In the genomic region with DNA sequence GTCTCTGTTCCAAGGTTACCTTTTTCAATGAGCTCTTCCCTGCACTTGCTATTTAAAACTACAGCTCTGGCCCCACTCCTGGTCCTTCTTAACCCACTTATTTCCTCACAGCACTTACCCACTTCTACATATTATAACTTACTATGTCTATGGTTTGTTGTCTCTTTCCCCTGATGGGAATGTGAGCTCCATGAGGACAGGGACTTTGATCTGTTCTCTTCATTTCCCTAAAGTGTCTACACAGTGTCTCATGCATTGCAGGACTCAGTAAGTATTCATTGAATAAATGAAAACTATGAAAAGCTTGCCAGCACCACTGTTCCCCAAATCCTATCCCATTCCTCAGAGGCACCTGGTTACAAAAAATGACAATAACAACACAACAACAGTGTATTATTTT, we compare ENCODE assay signal across 22 cellular contexts. TPM values are rescaled to one million over a fixed set of nuclear protein-coding genes. Genes with fewer than 3 reads are reported as not detected.
DNase-seq lines count a peak whose midpoint lies in the region; ATAC-seq and TF ChIP-seq lines count a peak whose summit lies in the region.
"Had no signal": no experiment of that assay in that cellular context is flagged by ENCODE, and none has a peak within 500 bp of the region (broad histone marks: within the 10 kb centered on the region; RNA-seq: fewer than 3 reads in every experiment).

No MANE protein-coding gene starts in this region.

- no peaks in the 10 kb centered on the region for H3K9me3 ChIP-seq in Karpas-422 (ENCODE audit: low read length)
- H3K9me3 ChIP-seq: SJSA1 had no signal

- no peaks in the 10 kb centered on the region for H3K27me3 Mint-ChIP-seq in activated naive CD8-positive, alpha-beta T cell
- no peaks in the 10 kb centered on the region for H3K27me3 Mint-ChIP-seq in activated naive CD8-positive, alpha-beta T cell treated with anti-CD3 and anti-CD28 coated beads for 36 hours
- no peaks in the 10 kb centered on the region for H3K27me3 Mint-ChIP-seq in activated T-helper 17 cell treated with anti-CD3 and anti-CD28 coated beads, Interleukin-2, amount 50 U/mL, for 72 hours
- H3K27me3 Mint-ChIP-seq in nephron progenitor cell (ENCODE audit: low read depth, poor library complexity): no peaks in the 10 kb centered on the region
- H3K27me3 Mint-ChIP-seq: CD4-positive, alpha-beta T cell had no signal

- H3K4me1 ChIP-seq in Karpas-422 (ENCODE audit: low read length): peaks cover 71% of the 10 kb centered on the region
- H3K4me1 ChIP-seq: Caco-2, SJSA1 had no signal

- H3K4me3 Mint-ChIP-seq in activated naive CD8-positive, alpha-beta T cell: no peak overlapping the region
- H3K4me3 Mint-ChIP-seq in activated naive CD8-positive, alpha-beta T cell treated with anti-CD3 and anti-CD28 coated beads for 36 hours: no peak overlapping the region
- no peak overlapping the region for H3K4me3 Mint-ChIP-seq in activated T-helper 17 cell treated with anti-CD3 and anti-CD28 coated beads, Interleukin-2, amount 50 U/mL, for 72 hours
- H3K4me3 Mint-ChIP-seq in nephron progenitor cell: peak overlapping the region; percentile 7
- H3K4me3 Mint-ChIP-seq: CD4-positive, alpha-beta T cell; GM23338 had no signal

- H3K4me1 Mint-ChIP-seq in activated naive CD8-positive, alpha-beta T cell (ENCODE audit: low read depth): peaks cover 16% of the 10 kb centered on the region
- peaks cover 5% of the 10 kb centered on the region for H3K4me1 Mint-ChIP-seq in activated naive CD8-positive, alpha-beta T cell treated with anti-CD3 and anti-CD28 coated beads for 36 hours
- peaks cover 11% of the 10 kb centered on the region for H3K4me1 Mint-ChIP-seq in activated T-helper 17 cell treated with anti-CD3 and anti-CD28 coated beads, Interleukin-2, amount 50 U/mL, for 72 hours
- H3K4me1 Mint-ChIP-seq in nephron progenitor cell: peaks cover 8% of the 10 kb centered on the region

- peak overlapping the region; percentile 16 for H3K27ac Mint-ChIP-seq in activated naive CD8-positive, alpha-beta T cell
- H3K27ac Mint-ChIP-seq in activated naive CD8-positive, alpha-beta T cell treated with anti-CD3 and anti-CD28 coated beads for 36 hours: no peak overlapping the region
- peak overlapping the region; percentile 3 for H3K27ac Mint-ChIP-seq in activated T-helper 17 cell treated with anti-CD3 and anti-CD28 coated beads, Interleukin-2, amount 50 U/mL, for 72 hours
- no peak overlapping the region for H3K27ac Mint-ChIP-seq in nephron progenitor cell
- H3K27ac Mint-ChIP-seq: CD4-positive, alpha-beta T cell; GM23338 had no signal

- H3K9me2 ChIP-seq in Karpas-422 (replicated peaks; ENCODE audit: insufficient read depth, low read length): no peaks in the 10 kb centered on the region

- peak overlapping the region; percentile 5; the same call in 1 of the 2 replicates for H3K9ac ChIP-seq in Karpas-422 (ENCODE audit: low read length)

- no peak for ATAC-seq in activated T-helper 17 cell treated with anti-CD3 and anti-CD28 coated beads, Interleukin-2, amount 50 U/mL, for 72 hours (replicated peaks)
- ATAC-seq in GM21360 (IDR thresholded peaks at IDR 0.05; ENCODE audit: unreplicated experiment): no peak
- ATAC-seq in HG03469 (IDR thresholded peaks at IDR 0.05; ENCODE audit: unreplicated experiment): no peak
- ATAC-seq in HG02973 (IDR thresholded peaks at IDR 0.05; ENCODE audit: unreplicated experiment): no peak
- ATAC-seq: GM23338, HCT116, Panc1 had no signal

- H3K4me2 ChIP-seq in Karpas-422 (ENCODE audit: low read depth, low read length, poor library complexity, severe bottlenecking): peak overlapping the region; percentile 66
- H3K4me2 ChIP-seq: GM23338 had no signal

- peak overlapping the region; percentile 99 for H3K27ac ChIP-seq in Karpas-422 (ENCODE audit: low read length)
- H3K27ac ChIP-seq: 22Rv1, SJSA1 had no signal

- no peak for TF ChIP-seq CTCF in nephron progenitor cell (IDR thresholded peaks at IDR 0.05)

- no peaks in the 10 kb centered on the region for H3K27me3 ChIP-seq in Karpas-422 (ENCODE audit: low read length)
- H3K27me3 ChIP-seq: SJSA1 had no signal

- peaks cover 3% of the 10 kb centered on the region for H3K36me3 Mint-ChIP-seq in activated naive CD8-positive, alpha-beta T cell
- H3K36me3 Mint-ChIP-seq in activated naive CD8-positive, alpha-beta T cell treated with anti-CD3 and anti-CD28 coated beads for 36 hours: no peaks in the 10 kb centered on the region
- H3K36me3 Mint-ChIP-seq in activated T-helper 17 cell treated with anti-CD3 and anti-CD28 coated beads, Interleukin-2, amount 50 U/mL, for 72 hours (ENCODE audit: low read depth): no peaks in the 10 kb centered on the region
- peaks cover 17% of the 10 kb centered on the region for H3K36me3 Mint-ChIP-seq in nephron progenitor cell (ENCODE audit: low read depth)

- no peak for DNase-seq in activated naive CD8-positive, alpha-beta T cell treated with anti-CD3 and anti-CD28 coated beads for 36 hours
- DNase-seq in Karpas-422 (no peak), nephron progenitor cell (no peak)
- DNase-seq: Caco-2; CD4-positive, alpha-beta T cell; DMS153; GF-D8; NCI-H1092; NCI-H1436 treated with DMSO at 0.1 percent for 48 hours; NCI-H2029; NCI-H345; NCI-H524 treated with DMSO at 0.1 percent for 48 hours had no signal

- no peaks in the 10 kb centered on the region for H3K9me3 Mint-ChIP-seq in activated naive CD8-positive, alpha-beta T cell (ENCODE audit: low read depth)
- no peaks in the 10 kb centered on the region for H3K9me3 Mint-ChIP-seq in activated naive CD8-positive, alpha-beta T cell treated with anti-CD3 and anti-CD28 coated beads for 36 hours
- no peaks in the 10 kb centered on the region for H3K9me3 Mint-ChIP-seq in activated T-helper 17 cell treated with anti-CD3 and anti-CD28 coated beads, Interleukin-2, amount 50 U/mL, for 72 hours
- H3K9me3 Mint-ChIP-seq in nephron progenitor cell: peaks cover 30% of the 10 kb centered on the region

- peak overlapping the region; percentile 7 for H3K4me3 ChIP-seq in Karpas-422 (ENCODE audit: low read length)
- H3K4me3 ChIP-seq: GM23338, SJSA1 had no signal

- no peak overlapping the region for H2AFZ ChIP-seq in Karpas-422 (ENCODE audit: low read length)
- H2AFZ ChIP-seq: GM23338 had no signal

- H3K36me3 ChIP-seq in Karpas-422 (ENCODE audit: insufficient read depth, low read length): no peaks in the 10 kb centered on the region
- H3K36me3 ChIP-seq: SJSA1 had no signal

- no peaks in the 10 kb centered on the region for H4K20me1 ChIP-seq in Karpas-422 (ENCODE audit: insufficient read depth, low read depth, low read length)

- H3K79me2 ChIP-seq in Karpas-422 (ENCODE audit: low read length): no peaks in the 10 kb centered on the region

RNA-seq across cellular contexts. Expression of gene ACYP2, which starts 18.3 kb away (rescaled TPM):
- total RNA-seq in activated naive CD8-positive, alpha-beta T cell treated with anti-CD3 and anti-CD28 coated beads for 36 hours: 1 to 10 TPM; 6.2 to 7.5 TPM
- total RNA-seq in Karpas-422 (2014; rRNA removed; shearing (Covaris generic); ENCODE audit: low replicate concordance): 19.8 and 22.8 TPM in 2 replicates
- 1 to 10 TPM; 7.2 to 9.7 TPM for total RNA-seq in activated T-helper 17 cell treated with anti-CD3 and anti-CD28 coated beads, Interleukin-2, amount 50 U/mL, for 72 hours

Comparison
In these comparisons a context has a peak if more than half of its experiments do, and no peak if none do; other contexts are left out.
1. H3K27ac Mint-ChIP-seq: peak in activated naive CD8-positive, alpha-beta T cell (single experiment) and activated T-helper 17 cell treated with anti-CD3 and anti-CD28 coated beads, Interleukin-2, amount 50 U/mL, for 72 hours (single experiment); none in activated naive CD8-positive, alpha-beta T cell treated with anti-CD3 and anti-CD28 coated beads for 36 hours (single experiment) and nephron progenitor cell (single experiment).